In genomic region chr9:37938121-37938906, GRCh38 we compare ENCODE assay signal across 1 cellular context.
A peak's percentile ranks its signal among the peaks of the same experiment; 100 is the strongest.
TF ChIP-seq lines count a peak whose summit lies in the region.

No MANE protein-coding gene starts in this region.

TF ChIP-seq in endothelial cell of umbilical vein, 7 proteins besides CTCF, POLR2A, EP300 and RAD21 (continued from another document):
- TF ChIP-seq POLR2AphosphoS5 (IDR thresholded peaks at IDR 0.05; ENCODE audit: insufficient read depth, low read depth, low read length) (peak; percentile 67), JUN (IDR thresholded peaks at IDR 0.05; ENCODE audit: borderline replicate concordance, insufficient read depth, insufficient read length, low read depth) (peak; percentile 91), MYC (IDR thresholded peaks at IDR 0.05; ENCODE audit: low read depth, low read length) (no peak), FOS (IDR thresholded peaks at IDR 0.05; ENCODE audit: borderline replicate concordance, insufficient read depth, low read length) (peak; percentile 93)
